ENCODE assay signal across 1 cellular context in genomic region chr11:125123947-125124633, GRCh38.
TF ChIP-seq lines count a peak whose summit lies in the region.

No MANE protein-coding gene starts in this region.

TF ChIP-seq in K562, 482 proteins besides CTCF, POLR2A, EP300 and RAD21 (continued from another document and continues in another):
- TF ChIP-seq ZBTB11 (CRISPR knock-in tag; IDR thresholded peaks at IDR 0.05) (peak in 1 of 3 experiments; percentile 40; a peak in 1 of 6 replicates), CBX1 (IDR thresholded peaks at IDR 0.05; ENCODE audit: low read depth) (0 out of 2 replicates have a peak, but pooled peaks have one; percentile 41), HMBOX1 (IDR thresholded peaks at IDR 0.05) (no peak), DPF2 (IDR thresholded peaks at IDR 0.05) (no peak), STAG1 (CRISPR knock-in tag; IDR thresholded peaks at IDR 0.05; ENCODE audit: borderline replicate concordance) (no peak), XRCC4 (IDR thresholded peaks at IDR 0.05; ENCODE audit: extremely low read depth, insufficient read depth, insufficient read length) (no peak), ZNF407 (IDR thresholded peaks at IDR 0.05; ENCODE audit: low read depth) (no peak), AFF1 (IDR thresholded peaks at IDR 0.05; ENCODE audit: low read depth in 1 of 2, partially characterized antibody in 2 of 2) (peak in 1 of 2 experiments; percentile 91), ZNF445 (CRISPR knock-in tag; IDR thresholded peaks at IDR 0.05; ENCODE audit: low read depth) (no peak), ZBED1 (IDR thresholded peaks at IDR 0.05) (no peak), ZNF12 (CRISPR knock-in tag; IDR thresholded peaks at IDR 0.05) (no peak), NCOR1 (IDR thresholded peaks at IDR 0.05) (no peak), CREB5 (CRISPR knock-in tag; IDR thresholded peaks at IDR 0.05) (no peak), TOE1 (IDR thresholded peaks at IDR 0.05; ENCODE audit: borderline replicate concordance) (no peak), TOE1 (CRISPR knock-in tag; IDR thresholded peaks at IDR 0.05; ENCODE audit: borderline replicate concordance, low read depth) (no peak), NBN (IDR thresholded peaks at IDR 0.05; ENCODE audit: low read depth) (no peak), ZBTB40 (IDR thresholded peaks at IDR 0.05) (peak; percentile 89), ZBTB40 (CRISPR knock-in tag; IDR thresholded peaks at IDR 0.05) (no peak), ZNF449 (CRISPR knock-in tag; IDR thresholded peaks at IDR 0.05) (no peak), KDM1A (IDR thresholded peaks at IDR 0.05) (no peak), ETS2 (tag; IDR thresholded peaks at IDR 0.05; ENCODE audit: borderline replicate concordance, poor library complexity, severe bottlenecking) (no peak)
